13 cellular contexts compared by ENCODE assay signal in genomic region chr14:32472081-32472480, GRCh38.
A peak's percentile ranks its signal among the peaks of the same experiment; 100 is the strongest.
DNase-seq lines count a peak whose midpoint lies in the region; ATAC-seq and TF ChIP-seq lines count a peak whose summit lies in the region.
"Had no signal": no experiment of that assay in that cellular context is flagged by ENCODE, and none has a peak within 500 bp of the region (broad histone marks: within the 10 kb centered on the region; RNA-seq: fewer than 3 reads in every experiment).

No MANE protein-coding gene starts in this region.

- no peaks in the 10 kb centered on the region for H3K9me3 ChIP-seq in RWPE2 (ENCODE audit: severe bottlenecking)
- no peaks in the 10 kb centered on the region for H3K9me3 ChIP-seq in ectodermal cell (ENCODE audit: control insufficient read depth, low read length)
- H3K9me3 ChIP-seq in muscle layer of colon (ENCODE audit: low read length) = no peaks in the 10 kb centered on the region
- no peaks in the 10 kb centered on the region for H3K9me3 ChIP-seq in HAP-1

- DNase-seq in RWPE2 (ENCODE audit: low spot score) = no peak
- DNase-seq in central memory CD4-positive, alpha-beta T cell = no peak
- DNase-seq in HAP-1 (ENCODE audit: low spot score in 2 of 2) = no peak
- DNase-seq: activated CD4-positive, alpha-beta T cell treated with anti-CD3 and anti-CD28 coated beads, Interleukin-2, amount 10 ng/mL, durations not matched to agents 7 days and 5 days; CD4-positive, alpha-beta T cell; cerebellar nuclear complex; islet precursor cell; stimulated activated naive CD4-positive, alpha-beta T cell treated with Interleukin-2 at 50 U/mL for 16 hours; T-helper 2 cell had no signal

- no peak overlapping the region for H3K4me3 ChIP-seq in RWPE2 (ENCODE audit: severe bottlenecking)
- no peak overlapping the region for H3K4me3 ChIP-seq in ectodermal cell (ENCODE audit: insufficient read depth, low read depth, low read length)
- H3K4me3 ChIP-seq in muscle layer of colon (ENCODE audit: low read depth in 1 of 2, low read length in 2 of 2) = no peak overlapping the region
- no peak overlapping the region for H3K4me3 ChIP-seq in HAP-1

- H3K27me3 ChIP-seq in RWPE2 (ENCODE audit: insufficient read depth, poor library complexity, severe bottlenecking) = no peaks in the 10 kb centered on the region
- H3K27me3 ChIP-seq in ectodermal cell (ENCODE audit: control insufficient read depth, insufficient read depth, low read length, poor library complexity, severe bottlenecking) = no peaks in the 10 kb centered on the region
- no peaks in the 10 kb centered on the region for H3K27me3 ChIP-seq in muscle layer of colon (ENCODE audit: control insufficient read depth in 1 of 2, insufficient read depth in 2 of 2, low read length in 2 of 2)
- H3K27me3 ChIP-seq in HAP-1 (ENCODE audit: low read depth) = no peaks in the 10 kb centered on the region

- TF ChIP-seq CTCF in RWPE2 (IDR thresholded peaks at IDR 0.05; ENCODE audit: poor library complexity, severe bottlenecking) = no peak

- no peak overlapping the region for H3K9ac ChIP-seq in muscle layer of colon (ENCODE audit: low read length)

- in situ Hi-C loops in HAP-1 (cut with MboI; ENCODE audit: low sequenced_read_pairs) = loop anchor here (10.0 to 25.0 kb wide), 3 partner anchors 217 to 1110 kb away; no protein-coding TSS in a partner anchor

- H3K27ac ChIP-seq in RWPE2 (ENCODE audit: poor library complexity, severe bottlenecking) = peak overlapping the region; percentile 100
- H3K27ac ChIP-seq in ectodermal cell (ENCODE audit: insufficient read depth, low read depth, low read length, poor library complexity, severe bottlenecking) = peak overlapping the region; percentile 63
- H3K27ac ChIP-seq in muscle layer of colon (ENCODE audit: low read depth, low read length) = peak overlapping the region; percentile 16
- peak overlapping the region; percentile 98 for H3K27ac ChIP-seq in temporal lobe (ENCODE audit: low read depth, low read length)

- H3K4me1 ChIP-seq in RWPE2 (ENCODE audit: insufficient read depth, poor library complexity, severe bottlenecking) (peaks cover 75% of the 10 kb centered on the region), ectodermal cell (ENCODE audit: control insufficient read depth, insufficient read depth, low read length) (peaks cover 7% of the 10 kb centered on the region), muscle layer of colon (ENCODE audit: insufficient read depth, low read length) (peaks cover 61% of the 10 kb centered on the region), HAP-1 (peaks cover 22% of the 10 kb centered on the region)

- no peaks in the 10 kb centered on the region for H3K36me3 ChIP-seq in RWPE2 (ENCODE audit: low read depth)
- no peaks in the 10 kb centered on the region for H3K36me3 ChIP-seq in ectodermal cell (ENCODE audit: control insufficient read depth, insufficient read depth, low read length)
- H3K36me3 ChIP-seq in muscle layer of colon (ENCODE audit: insufficient read depth, low read length) = no peaks in the 10 kb centered on the region
- H3K36me3 ChIP-seq in HAP-1 (replicated peaks) = no peaks in the 10 kb centered on the region

- 100% methylated on average over 1 of the region's 1 CpG for WGBS in ectodermal cell, 2 experiments

- no peak for ATAC-seq in RWPE2 (ENCODE audit: low read depth)
- no peak for ATAC-seq in GM21528 (IDR thresholded peaks at IDR 0.05; ENCODE audit: low FRiP score, unreplicated experiment)

Comparison
In these comparisons a context has a peak if more than half of its experiments do, and no peak if none do; other contexts are left out.
1. H3K27ac ChIP-seq: peak in every context shown above with its lines; median percentile 100 in RWPE2; 98 in temporal lobe; 63 in ectodermal cell; 16 in muscle layer of colon.